In the genomic region with DNA sequence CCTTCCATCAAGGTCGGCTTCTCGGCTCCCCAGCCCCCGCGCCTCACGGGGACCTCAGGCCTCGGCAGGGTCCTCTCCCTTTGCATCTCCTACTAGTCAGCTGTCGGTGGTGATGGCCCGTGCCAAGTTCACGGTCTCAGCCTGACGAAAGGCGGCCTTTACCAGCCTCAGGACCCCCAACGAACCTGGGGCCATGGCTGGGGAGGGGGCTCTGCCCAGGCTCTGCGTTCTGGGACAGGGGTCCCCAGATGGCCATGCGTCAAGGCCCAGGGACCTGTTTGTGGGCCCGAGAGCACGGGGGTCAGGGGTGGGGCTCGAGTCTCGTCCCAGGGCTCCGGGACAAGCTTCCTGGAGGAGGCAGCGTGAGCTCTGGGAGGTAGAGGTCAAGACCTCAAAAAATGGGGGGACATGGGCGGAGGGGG, we compare ENCODE assay signal across 8 cellular contexts. TPM values are rescaled to one million over a fixed set of nuclear protein-coding genes. Genes with fewer than 3 reads are reported as not detected.
A peak's percentile ranks its signal among the peaks of the same experiment; 100 is the strongest.
DNase-seq lines count a peak whose midpoint lies in the region; ATAC-seq and TF ChIP-seq lines count a peak whose summit lies in the region.

No MANE protein-coding gene starts in this region.

- H4K20me1 ChIP-seq in Karpas-422 (ENCODE audit: insufficient read depth, low read depth, low read length): no peaks in the 10 kb centered on the region

- TF ChIP-seq CTCF in choroid plexus epithelial cell (conservative IDR thresholded peaks at IDR 0.05; ENCODE audit: low read depth, low read length): no peak

- DNase-seq in Karpas-422: no peak
- no peak for DNase-seq in choroid plexus epithelial cell (ENCODE audit: low read depth)
- DNase-seq in activated CD4-positive, CD25-positive, alpha-beta regulatory T cell (lab: John Stamatoyannopoulos, UW): no peak
- no peak for DNase-seq in activated gamma-delta T cell treated with Interleukin-2 at 50 U/mL for 16 hours

- H3K36me3 ChIP-seq in ACC112 (ENCODE audit: insufficient read depth, low read length) (no peaks in the 10 kb centered on the region), Karpas-422 (ENCODE audit: insufficient read depth, low read length) (no peaks in the 10 kb centered on the region), muscle layer of colon (ENCODE audit: insufficient read depth, low read length) (no peaks in the 10 kb centered on the region)

- H3K9me2 ChIP-seq in Karpas-422 (replicated peaks; ENCODE audit: insufficient read depth, low read length): no peaks in the 10 kb centered on the region

- H3K4me3 ChIP-seq in ACC112 (ENCODE audit: low read depth, low read length): peak overlapping the region; percentile 71
- peak overlapping the region; percentile 64; the same call in 1 of the 2 replicates for H3K4me3 ChIP-seq in Karpas-422 (ENCODE audit: low read length)
- H3K4me3 ChIP-seq in choroid plexus epithelial cell (ENCODE audit: low read depth, low read length): peak overlapping the region; percentile 61
- peak overlapping the region; percentile 42 to 53 for H3K4me3 ChIP-seq in muscle layer of colon (ENCODE audit: low read depth in 1 of 2, low read length in 2 of 2)

- H3K9ac ChIP-seq in Karpas-422 (ENCODE audit: low read length): peak overlapping the region; percentile 71
- H3K9ac ChIP-seq in muscle layer of colon (ENCODE audit: low read length): peak overlapping the region; percentile 65

- H3K9me3 ChIP-seq in Karpas-422 (ENCODE audit: low read length): no peaks in the 10 kb centered on the region
- no peaks in the 10 kb centered on the region for H3K9me3 ChIP-seq in muscle layer of colon (ENCODE audit: low read length)

- H3K27ac ChIP-seq in ACC112 (ENCODE audit: low read depth, low read length) (peak overlapping the region; percentile 41; the same call in 1 of the 2 replicates), Karpas-422 (ENCODE audit: low read length) (no peak overlapping the region), muscle layer of colon (ENCODE audit: low read depth, low read length) (peak overlapping the region; percentile 86)

- ATAC-seq in GM21576 (IDR thresholded peaks at IDR 0.05; ENCODE audit: unreplicated experiment): no peak
- ATAC-seq in activated CD4-positive, CD25-positive, alpha-beta regulatory T cell treated with anti-CD3 and anti-CD28 coated beads, Interleukin-2, amount 50 U/mL, for 24 hours: no peak

- H3K4me1 ChIP-seq in ACC112 (ENCODE audit: control insufficient read depth, insufficient read depth, low read length, unreplicated experiment): peaks cover 5% of the 10 kb centered on the region
- peaks cover 17% of the 10 kb centered on the region for H3K4me1 ChIP-seq in Karpas-422 (ENCODE audit: low read length)
- peaks cover 5% of the 10 kb centered on the region for H3K4me1 ChIP-seq in muscle layer of colon (ENCODE audit: insufficient read depth, low read length)

- H2AFZ ChIP-seq in ACC112 (ENCODE audit: low read length, unreplicated experiment) (peak overlapping the region; percentile 94), Karpas-422 (ENCODE audit: low read length) (peak overlapping the region; percentile 32; the same call in 1 of the 2 replicates)

- H3K4me2 ChIP-seq in Karpas-422 (ENCODE audit: low read depth, low read length, poor library complexity, severe bottlenecking): peak overlapping the region; percentile 73

- H3K27me3 ChIP-seq in ACC112 (ENCODE audit: insufficient read depth, low read length) (no peaks in the 10 kb centered on the region), Karpas-422 (ENCODE audit: low read length) (no peaks in the 10 kb centered on the region), muscle layer of colon (ENCODE audit: control insufficient read depth in 1 of 2, insufficient read depth in 2 of 2, low read length in 2 of 2) (no peaks in the 10 kb centered on the region)

- H3K79me2 ChIP-seq in ACC112 (ENCODE audit: control insufficient read depth, insufficient read depth, low read length, unreplicated experiment): no peaks in the 10 kb centered on the region
- H3K79me2 ChIP-seq in Karpas-422 (ENCODE audit: low read length): no peaks in the 10 kb centered on the region

RNA-seq across cellular contexts. Expression of gene DEGS2, which starts 32.8 kb away (rescaled TPM):
- total RNA-seq in Karpas-422 (2014; rRNA removed; shearing (Covaris generic); ENCODE audit: low replicate concordance): 0.43 TPM in 1 of 2 replicates, not detected in the other

RNA-seq across cellular contexts. Expression of gene YY1, which starts 46.7 kb away (rescaled TPM):
- total RNA-seq in Karpas-422 (2014; rRNA removed; shearing (Covaris generic); ENCODE audit: low replicate concordance): 95.9 and 115 TPM in 2 replicates
